In genomic region chr15:50390549-50391264, GRCh38 we compare ENCODE assay signal across 11 cellular contexts. TPM values are rescaled to one million over a fixed set of nuclear protein-coding genes. Genes with fewer than 3 reads are reported as not detected.
DNase-seq lines count a peak whose midpoint lies in the region; ATAC-seq, FAIRE-seq and TF ChIP-seq lines count a peak whose summit lies in the region.
"Had no signal": no experiment of that assay in that cellular context is flagged by ENCODE, and none has a peak within 500 bp of the region (broad histone marks: within the 10 kb centered on the region; RNA-seq: fewer than 3 reads in every experiment).

No MANE protein-coding gene starts in this region.

- CTCF ChIA-PET in HEK293T (lab: Yijun Ruan, JAX): no interaction called here

- peak; percentile 85 for ATAC-seq in GM21825 (IDR thresholded peaks at IDR 0.05; ENCODE audit: unreplicated experiment)

- H3K9ac ChIP-seq in Loucy (ENCODE audit: low read depth, low read length, poor library complexity, severe bottlenecking): peak overlapping the region; percentile 22

- H2AFZ ChIP-seq in Loucy (ENCODE audit: low read length): peak overlapping the region; percentile 80

- no peaks in the 10 kb centered on the region for H3K9me3 ChIP-seq in Loucy (ENCODE audit: insufficient read depth, low read depth, low read length)
- H3K9me3 ChIP-seq in sigmoid colon: no peaks in the 10 kb centered on the region

- intact Hi-C loops in sigmoid colon (cut with DNase I): no loop called here

- POLR2A ChIA-PET in HEK293T (lab: Yijun Ruan, JAX): interaction anchor here (1.9 kb wide), 1 partner anchor 36 kb away, joined by 7 read pairs; the partner anchor contains the start of gene GABPB1

- FAIRE-seq in GM12891 (lab: Jason Lieb, UNC): peak; percentile 48

- no peak for TF ChIP-seq EP300 in sigmoid colon (IDR thresholded peaks at IDR 0.05)

- H3K4me2 ChIP-seq in Loucy (ENCODE audit: low read depth, low read length, poor library complexity, severe bottlenecking): peak overlapping the region; percentile 25

- no peak for TF ChIP-seq CTCF in Loucy (conservative IDR thresholded peaks at IDR 0.05; ENCODE audit: low read length)
- TF ChIP-seq CTCF in sigmoid colon (IDR thresholded peaks at IDR 0.05): no peak

- no peaks in the 10 kb centered on the region for H3K79me2 ChIP-seq in Loucy (ENCODE audit: insufficient read depth, low read length)

- H4K20me1 ChIP-seq in Loucy (ENCODE audit: insufficient read depth, low read length, poor library complexity, severe bottlenecking): no peaks in the 10 kb centered on the region

- H3K36me3 ChIP-seq in Loucy (ENCODE audit: insufficient read depth, low read length) (no peaks in the 10 kb centered on the region), sigmoid colon (no peaks in the 10 kb centered on the region)

- TF ChIP-seq POLR2A in GM12891 (IDR thresholded peaks at IDR 0.05; ENCODE audit: low read depth, low read length) (no peak), sigmoid colon (IDR thresholded peaks at IDR 0.05) (no peak)

- H3K27ac ChIP-seq in sigmoid colon: no peak overlapping the region

- no peaks in the 10 kb centered on the region for H3K9me2 ChIP-seq in Loucy (replicated peaks; ENCODE audit: low read depth, low read length)

- H3K4me1 ChIP-seq in Loucy (ENCODE audit: insufficient read depth, low read length, poor library complexity, severe bottlenecking) (peaks cover 7% of the 10 kb centered on the region), sigmoid colon (no peaks in the 10 kb centered on the region)

- no peaks in the 10 kb centered on the region for H3F3A ChIP-seq in Loucy (ENCODE audit: low read depth)

- WGBS in sigmoid colon, 2 donors: 50 to 60% methylated on average over 4 of the region's 4 CpGs

- H3K4me3 ChIP-seq in Loucy (ENCODE audit: low read length, poor library complexity, severe bottlenecking): no peak overlapping the region
- H3K4me3 ChIP-seq in sigmoid colon: no peak overlapping the region
- H3K4me3 ChIP-seq: skin epidermis had no signal

- H3K27me3 ChIP-seq in Loucy (ENCODE audit: insufficient read depth, low read length, poor library complexity, severe bottlenecking): no peaks in the 10 kb centered on the region
- H3K27me3 ChIP-seq in sigmoid colon: no peaks in the 10 kb centered on the region

- DNase-seq in GM12891 (ENCODE audit: insufficient read length, low spot score) (no peak), fibroblast of peridontal ligament (ENCODE audit: extremely low read depth) (peak; percentile 11), sigmoid colon (no peak), COLO668 (lab: John Stamatoyannopoulos, UW; ENCODE audit: unreplicated experiment) (no peak), HEK293T (ENCODE audit: extremely low spot score) (no peak), T-helper 2 cell (no peak)
- DNase-seq: activated CD4-positive, alpha-beta memory T cell treated with anti-CD3 and anti-CD28 coated beads for 36 hours; NCI-H2227 treated with DMSO at 0.1 percent for 48 hours had no signal

TF ChIP-seq in GM12891, 5 proteins besides CTCF, POLR2A, EP300 and RAD21:
- TF ChIP-seq TAF1 (IDR thresholded peaks at IDR 0.05; ENCODE audit: low read depth, low read length): no peak
- TF ChIP-seq SPI1 (IDR thresholded peaks at IDR 0.05; ENCODE audit: low read depth, low read length): peak; percentile 96

TF ChIP-seq in HEK293T, 16 proteins besides CTCF, POLR2A, EP300 and RAD21:
- TF ChIP-seq TARDBP (IDR thresholded peaks at IDR 0.05) (no peak), FOXM1 (IDR thresholded peaks at IDR 0.05; ENCODE audit: borderline replicate concordance) (no peak), SUZ12 (IDR thresholded peaks at IDR 0.05) (no peak), LEF1 (IDR thresholded peaks at IDR 0.05; ENCODE audit: borderline replicate concordance) (no peak), SP1 (IDR thresholded peaks at IDR 0.05) (no peak), FOXK2 (IDR thresholded peaks at IDR 0.05) (no peak)

RNA-seq across cellular contexts. Expression of gene USP8, which starts 33.5 kb away (rescaled TPM):
- polyA plus RNA-seq in GM12891 (2012; ENCODE audit: low read depth, missing spikeins): 17.6 TPM
- 10 to 100 TPM; 49.4 to 59.2 (median 50.1) TPM for total RNA-seq in sigmoid colon
- polyA plus RNA-seq in sigmoid colon: 10 to 100 TPM; 22.2 to 53.4 (median 30.3) TPM

RNA-seq across cellular contexts. Expression of gene GABPB1, which starts 35.7 kb away (rescaled TPM):
- 15.4 TPM for polyA plus RNA-seq in GM12891 (2012; ENCODE audit: low read depth, missing spikeins)
- 10 to 100 TPM; 11.4 to 17.5 (median 14.6) TPM for total RNA-seq in sigmoid colon
- 1 to 10 TPM; 5.4 to 8.4 (median 7.6) TPM for polyA plus RNA-seq in sigmoid colon
